29 cellular contexts compared by ENCODE assay signal in genomic region chr4:102754044-102754443, GRCh38.
"Had no signal": no experiment of that assay in that cellular context is flagged by ENCODE, and none has a peak within 500 bp of the region (broad histone marks: within the 10 kb centered on the region; RNA-seq: fewer than 3 reads in every experiment).

No MANE protein-coding gene starts in this region.

- H3K27me3 ChIP-seq: adrenal gland, ascending aorta, foreskin keratinocyte, heart right ventricle, neutrophil, right lobe of liver, uterus had no signal

- ATAC-seq: effector memory CD8-positive, alpha-beta T cell; foreskin keratinocyte; heart right ventricle; left colon; right lobe of liver; stimulated activated effector memory CD8-positive, alpha-beta T cell treated with anti-CD3 and anti-CD28 coated beads, Interleukin-12 subunit alpha, Interleukin-12 subunit beta, amount 100 ng/mL, for 72 hours; stimulated activated naive CD8-positive, alpha-beta T cell treated with anti-CD3 and anti-CD28 coated beads, Interleukin-15, amount 100 ng/mL, for 72 hours had no signal

- H3K4me3 ChIP-seq: adrenal gland, ascending aorta, heart right ventricle, right lobe of liver, uterus had no signal

- FAIRE-seq: TTC549 had no signal

- H3K36me3 ChIP-seq: adrenal gland, ascending aorta, right lobe of liver, uterus had no signal

- H3K27ac ChIP-seq: adrenal gland, ascending aorta, foreskin keratinocyte, heart right ventricle, right lobe of liver, uterus, VCaP had no signal

- DNase-seq: activated CD4-positive, alpha-beta T cell treated with anti-CD3 and anti-CD28 coated beads for 48 hours; activated CD4-positive, alpha-beta T cell treated with anti-CD3 and anti-CD28 coated beads, Interleukin-2, amount 50 U/mL, for 48 hours; activated CD8-positive, alpha-beta memory T cell treated with anti-CD3 and anti-CD28 coated beads for 24 hours; activated effector memory CD4-positive, alpha-beta T cell treated with Interleukin-2 at 50 U/mL for 16 hours; activated naive CD4-positive, alpha-beta T cell treated with Interleukin-2 at 50 U/mL for 16 hours; activated naive CD8-positive, alpha-beta T cell treated with anti-CD3 and anti-CD28 coated beads for 36 hours; adrenal gland; cortex of kidney; effector memory CD8-positive, alpha-beta T cell; erythroblast; foreskin keratinocyte; heart right ventricle; islet precursor cell; left colon; mammary epithelial cell; naive B cell; nephron progenitor cell; right lobe of liver; stimulated activated CD4-positive, alpha-beta T cell treated with anti-CD3 and anti-CD28 coated beads, Interleukin-12 subunit alpha, Interleukin-12 subunit beta, amount 100 ng/mL, for 4 hours; stimulated activated CD4-positive, alpha-beta T cell treated with anti-CD3 and anti-CD28 coated beads, Interleukin-4, amount 100 ng/mL, for 1 hour; stimulated activated naive CD8-positive, alpha-beta T cell treated with anti-CD3 and anti-CD28 coated beads, Interleukin-15, amount 100 ng/mL, for 72 hours; substantia nigra; T-helper 9 cell; uterus had no signal

- H3K4me1 ChIP-seq: foreskin keratinocyte, uterus had no signal

- H3K9me3 ChIP-seq: adrenal gland, ascending aorta, neutrophil, right lobe of liver, uterus had no signal
